17 cellular contexts compared by ENCODE assay signal in genomic region chr4:100581337-100581736, GRCh38.
DNase-seq lines count a peak whose midpoint lies in the region; ATAC-seq and TF ChIP-seq lines count a peak whose summit lies in the region.
"Had no signal": no experiment of that assay in that cellular context is flagged by ENCODE, and none has a peak within 500 bp of the region (broad histone marks: within the 10 kb centered on the region; RNA-seq: fewer than 3 reads in every experiment).

No MANE protein-coding gene starts in this region.

- no peak overlapping the region for H3K27ac ChIP-seq in MM.1S (ENCODE audit: low read length)
- H3K27ac ChIP-seq in psoas muscle: peak overlapping the region; percentile 89
- H3K27ac ChIP-seq: stomach had no signal

- DNase-seq in SIG-M5 treated with dmso at 0.1 percent for 504 hours (lab: John Stamatoyannopoulos, UW; ENCODE audit: unreplicated experiment) (peak; percentile 17), SIG-M5 (lab: John Stamatoyannopoulos, UW) (no peak), MM.1S (peak; percentile 48), cerebellar nuclear complex (lab: John Stamatoyannopoulos, UW) (peak; percentile 74 to 90), psoas muscle (peak; percentile 20 to 58), NCI-H1092 treated with DMSO at 0.1 percent for 48 hours (lab: John Stamatoyannopoulos, UW) (no peak)
- no peak for DNase-seq in stimulated activated naive CD4-positive, alpha-beta T cell treated with Interleukin-2 at 50 U/mL for 16 hours (lab: John Stamatoyannopoulos, UW)
- DNase-seq in effector memory CD8-positive, alpha-beta T cell: no peak
- DNase-seq: activated CD4-positive, alpha-beta T cell treated with anti-CD3 and anti-CD28 coated beads, Interleukin-2, amount 10 ng/mL, durations not matched to agents 7 days and 5 days; CD4-positive, CD25-positive, alpha-beta regulatory T cell; endodermal cell; foreskin melanocyte; left ventricle myocardium superior; NCI-H1436; stomach had no signal

- no peaks in the 10 kb centered on the region for H3F3A ChIP-seq in MM.1S (ENCODE audit: insufficient read depth, low read length)

- H3K27ac Mint-ChIP-seq in effector memory CD8-positive, alpha-beta T cell: no peak overlapping the region
- H3K27ac Mint-ChIP-seq: activated CD4-positive, alpha-beta T cell treated with anti-CD3 and anti-CD28 coated beads, Interleukin-2, amount 10 ng/mL, durations not matched to agents 7 days and 5 days; CD4-positive, CD25-positive, alpha-beta regulatory T cell; endodermal cell had no signal

- TF ChIP-seq CTCF in MM.1S (IDR thresholded peaks at IDR 0.05; ENCODE audit: low read length) (no peak), psoas muscle (IDR thresholded peaks at IDR 0.05) (no peak)

- H3K4me3 ChIP-seq in MM.1S (ENCODE audit: low read length): no peak overlapping the region
- H3K4me3 ChIP-seq in psoas muscle: no peak overlapping the region
- H3K4me3 ChIP-seq: K562, stomach had no signal

- peaks cover 9 to 12% of the 10 kb centered on the region in 2 donors for H3K27me3 Mint-ChIP-seq in effector memory CD8-positive, alpha-beta T cell
- H3K27me3 Mint-ChIP-seq: activated CD4-positive, alpha-beta T cell treated with anti-CD3 and anti-CD28 coated beads, Interleukin-2, amount 10 ng/mL, durations not matched to agents 7 days and 5 days; CD4-positive, CD25-positive, alpha-beta regulatory T cell had no signal

- no peak overlapping the region for H3K4me3 Mint-ChIP-seq in effector memory CD8-positive, alpha-beta T cell
- H3K4me3 Mint-ChIP-seq: activated CD4-positive, alpha-beta T cell treated with anti-CD3 and anti-CD28 coated beads, Interleukin-2, amount 10 ng/mL, durations not matched to agents 7 days and 5 days; CD4-positive, CD25-positive, alpha-beta regulatory T cell; central memory CD8-positive, alpha-beta T cell; endodermal cell had no signal

- WGBS in psoas muscle, 3 donors: 23 to 36% (median 24%) methylated on average over 2 of the region's 2 CpGs

- H3K36me3 ChIP-seq in MM.1S (replicated peaks; ENCODE audit: insufficient read depth, low read length): no peaks in the 10 kb centered on the region
- no peaks in the 10 kb centered on the region for H3K36me3 ChIP-seq in psoas muscle (ENCODE audit: insufficient read depth in 1 of 2, low read depth in 1 of 2)
- H3K36me3 ChIP-seq: stomach had no signal

- no peaks in the 10 kb centered on the region for H4K20me1 ChIP-seq in MM.1S (ENCODE audit: insufficient read depth, low read length)

- H3K79me2 ChIP-seq in MM.1S (ENCODE audit: low read length): no peaks in the 10 kb centered on the region

- peaks cover 0 to 2% of the 10 kb centered on the region in 2 donors for H3K9me3 Mint-ChIP-seq in effector memory CD8-positive, alpha-beta T cell
- H3K9me3 Mint-ChIP-seq: activated CD4-positive, alpha-beta T cell treated with anti-CD3 and anti-CD28 coated beads, Interleukin-2, amount 10 ng/mL, durations not matched to agents 7 days and 5 days; central memory CD8-positive, alpha-beta T cell; endodermal cell had no signal

- no peak overlapping the region for H2AFZ ChIP-seq in MM.1S (ENCODE audit: low read length)

- H3K9me3 ChIP-seq in MM.1S (replicated peaks; ENCODE audit: insufficient read depth, low read length): no peaks in the 10 kb centered on the region
- no peaks in the 10 kb centered on the region for H3K9me3 ChIP-seq in psoas muscle
- H3K9me3 ChIP-seq: stomach had no signal

- peak; percentile 96 to 99 (median 98) for ATAC-seq in psoas muscle
- ATAC-seq in effector memory CD8-positive, alpha-beta T cell (replicated peaks): no peak
- ATAC-seq: K562, left ventricle myocardium superior had no signal

- no peak overlapping the region for H3K9ac ChIP-seq in MM.1S (ENCODE audit: low read length)

- no peaks in the 10 kb centered on the region for H3K27me3 ChIP-seq in MM.1S (replicated peaks; ENCODE audit: insufficient read depth, low read length)
- no peaks in the 10 kb centered on the region for H3K27me3 ChIP-seq in psoas muscle (ENCODE audit: insufficient read depth in 3 of 3, low read length in 2 of 3)
- H3K27me3 ChIP-seq: stomach had no signal

- no peaks in the 10 kb centered on the region for H3K9me2 ChIP-seq in MM.1S (replicated peaks; ENCODE audit: insufficient read depth, low read length)

- intact Hi-C loops in psoas muscle (cut with DNase I): loop anchor here in 1 of 2 donors (10.0 kb wide), 1 partner anchor 153 kb away; no protein-coding TSS in a partner anchor

- H3K36me3 Mint-ChIP-seq in effector memory CD8-positive, alpha-beta T cell (ENCODE audit: insufficient read depth): no peaks in the 10 kb centered on the region
- H3K36me3 Mint-ChIP-seq: CD4-positive, CD25-positive, alpha-beta regulatory T cell had no signal

- no peaks in the 10 kb centered on the region for H3K4me1 Mint-ChIP-seq in effector memory CD8-positive, alpha-beta T cell (ENCODE audit: low read depth in 2 of 2)
- H3K4me1 Mint-ChIP-seq: activated CD4-positive, alpha-beta T cell treated with anti-CD3 and anti-CD28 coated beads, Interleukin-2, amount 10 ng/mL, durations not matched to agents 7 days and 5 days; CD4-positive, CD25-positive, alpha-beta regulatory T cell; central memory CD8-positive, alpha-beta T cell; endodermal cell had no signal

- H3K4me2 ChIP-seq in MM.1S (ENCODE audit: low read depth, low read length): no peak overlapping the region

- H3K4me1 ChIP-seq in MM.1S (ENCODE audit: low read length) (0 out of 2 replicates have a peak, but pooled peaks cover 5% of the 10 kb centered on the region), psoas muscle (peaks cover 8% of the 10 kb centered on the region)
- H3K4me1 ChIP-seq: stomach had no signal

Comparison
In these comparisons a context has a peak if more than half of its experiments do, and no peak if none do; other contexts are left out.
1. DNase-seq: peak in SIG-M5 treated with dmso at 0.1 percent for 504 hours (single experiment), MM.1S (single experiment), cerebellar nuclear complex (2 of 2) and psoas muscle (2 of 2); none in SIG-M5 (single experiment), stimulated activated naive CD4-positive, alpha-beta T cell treated with Interleukin-2 at 50 U/mL for 16 hours (single experiment), effector memory CD8-positive, alpha-beta T cell (0 of 3) and NCI-H1092 treated with DMSO at 0.1 percent for 48 hours (single experiment).